34 cellular contexts compared by ENCODE assay signal in genomic region chr4:132228676-132229075, GRCh38.
"Had no signal": no experiment of that assay in that cellular context is flagged by ENCODE, and none has a peak within 500 bp of the region (broad histone marks: within the 10 kb centered on the region; RNA-seq: fewer than 3 reads in every experiment).

No MANE protein-coding gene starts in this region.

- H3K27me3 ChIP-seq: adrenal gland, ascending aorta, body of pancreas, brain microvascular endothelial cell, breast epithelium, cardiac muscle cell had no signal

- H3K4me3 ChIP-seq: adrenal gland, ascending aorta, body of pancreas, breast epithelium, cardiac muscle cell had no signal

- ATAC-seq: activated naive CD4-positive, alpha-beta T cell treated with anti-CD3 and anti-CD28 coated beads, Interleukin-2, amount 50 U/mL, for 72 hours; activated naive CD8-positive, alpha-beta T cell treated with anti-CD3 and anti-CD28 coated beads, Interleukin-2, amount 50 U/mL, for 24 hours; activated T-cell treated with anti-CD3 and anti-CD28 coated beads, Interleukin-2, amount 50 U/mL, for 4 hours; activated T-cell treated with anti-CD3 and anti-CD28 coated beads, Interleukin-2, amount 50 U/mL, for 72 hours; activated T-helper 17 cell treated with anti-CD3 and anti-CD28 coated beads, Interleukin-2, amount 50 U/mL, for 72 hours; body of pancreas had no signal

- H3K4me1 ChIP-seq: adrenal gland, ascending aorta, body of pancreas, breast epithelium had no signal

- H3K27ac ChIP-seq: adrenal gland, ascending aorta, body of pancreas, brain microvascular endothelial cell, breast epithelium, cardiac muscle cell had no signal

- H3K36me3 ChIP-seq: adrenal gland, ascending aorta, brain microvascular endothelial cell, breast epithelium, cardiac muscle cell had no signal

- H3K9me3 ChIP-seq: adrenal gland, ascending aorta, body of pancreas had no signal

- DNase-seq: activated effector memory CD4-positive, alpha-beta T cell treated with anti-CD3 and anti-CD28 coated beads, Interleukin-2, amount 50 U/mL, for 16 hours; activated effector memory CD4-positive, alpha-beta T cell treated with Interleukin-2 at 50 U/mL for 16 hours; activated gamma-delta T cell; activated gamma-delta T cell treated with Interleukin-2 at 50 U/mL for 16 hours; activated naive CD4-positive, alpha-beta T cell; activated naive CD4-positive, alpha-beta T cell treated with anti-CD3 and anti-CD28 coated beads for 36 hours; activated naive CD4-positive, alpha-beta T cell treated with anti-CD3 and anti-CD28 coated beads, Interleukin-2, amount 10 ng/mL, durations not matched to agents 7 days and 5 days; activated naive CD4-positive, alpha-beta T cell treated with anti-CD3 and anti-CD28 coated beads, Interleukin-2, amount 50 U/mL, for 16 hours; activated naive CD4-positive, alpha-beta T cell treated with Interleukin-2 at 50 U/mL for 16 hours; activated naive CD8-positive, alpha-beta T cell treated with anti-CD3 and anti-CD28 coated beads for 36 hours; activated naive CD8-positive, alpha-beta T cell treated with anti-CD3 and anti-CD28 coated beads, Interleukin-2, amount 10 ng/mL, durations not matched to agents 7 days and 5 days; activated naive CD8-positive, alpha-beta T cell treated with anti-CD3 and anti-CD28 coated beads, Interleukin-2, amount 50 U/mL, for 24 hours; activated T-cell treated with anti-CD3 and anti-CD28 coated beads, Interleukin-2, amount 50 U/mL, for 1 hour; activated T-cell treated with anti-CD3 and anti-CD28 coated beads, Interleukin-2, amount 50 U/mL, for 24 hours; activated T-cell treated with anti-CD3 and anti-CD28 coated beads, Interleukin-2, amount 50 U/mL, for 4 hours; activated T-cell treated with anti-CD3 and anti-CD28 coated beads, Interleukin-2, amount 50 U/mL, for 48 hours; activated T-cell treated with anti-CD3 and anti-CD28 coated beads, Interleukin-2, amount 50 U/mL, for 72 hours; adrenal gland; amniotic stem cell; amygdala; anterior cingulate cortex; aorta; body of pancreas; brain microvascular endothelial cell; caudate nucleus; central memory CD4-positive, alpha-beta T cell; cerebellar nuclear complex had no signal

- FAIRE-seq: astrocyte, bronchial epithelial cell had no signal
